12 cellular contexts compared by ENCODE assay signal in the genomic region with DNA sequence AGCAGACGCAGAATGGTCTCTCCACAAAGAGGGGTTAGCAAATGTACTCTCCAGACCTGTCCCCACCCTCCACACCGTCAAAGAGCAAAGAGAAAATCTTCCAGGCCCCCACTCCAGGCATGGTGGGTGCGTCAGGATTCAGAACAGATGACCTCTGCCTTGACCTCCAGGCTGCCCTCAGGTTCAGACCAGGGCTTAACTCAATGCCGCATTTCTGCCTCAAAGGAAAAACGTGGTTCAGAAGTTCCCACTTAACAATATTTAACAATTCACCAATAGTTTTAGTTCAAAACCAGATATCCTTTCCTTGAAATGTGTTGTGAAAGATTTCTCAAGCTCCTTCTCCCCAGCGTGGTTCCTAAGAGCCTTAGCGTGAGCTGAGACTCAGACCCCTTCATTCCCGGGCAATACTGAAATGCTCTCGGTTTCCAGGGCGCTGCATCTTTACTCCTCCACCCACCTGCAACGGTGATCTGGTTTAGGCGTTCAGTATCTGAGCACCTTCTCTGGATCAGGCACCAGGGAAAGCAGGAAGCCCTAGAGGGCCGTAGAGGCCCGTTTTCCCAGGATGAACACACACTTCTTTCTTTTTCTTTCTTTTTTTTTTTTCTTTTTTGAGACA. TPM values are rescaled to one million over a fixed set of nuclear protein-coding genes. Genes with fewer than 3 reads are reported as not detected.
DNase-seq lines count a peak whose midpoint lies in the region; ATAC-seq and TF ChIP-seq lines count a peak whose summit lies in the region.
"Had no signal": no experiment of that assay in that cellular context is flagged by ENCODE, and none has a peak within 500 bp of the region (broad histone marks: within the 10 kb centered on the region; RNA-seq: fewer than 3 reads in every experiment).

No MANE protein-coding gene starts in this region.

- H3K9me2 ChIP-seq in GM23338 (ENCODE audit: insufficient read depth) = no peaks in the 10 kb centered on the region

- H3K27ac ChIP-seq in GM23338 (ENCODE audit: low read depth) (peak overlapping the region; percentile 26; the same call in 1 of the 2 replicates), VCaP (peak overlapping the region; percentile 51)

- H3K4me3 ChIP-seq in GM23338 (peak overlapping the region; percentile 34; the same call in 1 of the 2 replicates), skeletal muscle satellite cell (ENCODE audit: low read length) (no peak overlapping the region)
- H3K4me3 ChIP-seq: mucosa of descending colon had no signal

- H3K27me3 ChIP-seq in GM23338 (ENCODE audit: insufficient read depth) (no peaks in the 10 kb centered on the region), skeletal muscle satellite cell (ENCODE audit: control insufficient read depth, insufficient read depth, low read length) (no peaks in the 10 kb centered on the region)

- 0 out of 2 replicates have a peak, but pooled peaks cover 3% of the 10 kb centered on the region for H3F3A ChIP-seq in GM23338 (replicated peaks; ENCODE audit: low read depth)

- H3K79me2 ChIP-seq in GM23338 (replicated peaks; ENCODE audit: insufficient read depth) = no peaks in the 10 kb centered on the region

- H3K27ac Mint-ChIP-seq in GM23338 = no peak overlapping the region
- H3K27ac Mint-ChIP-seq: activated CD8-positive, alpha-beta memory T cell treated with anti-CD3 and anti-CD28 coated beads, Interleukin-2, amount 10 ng/mL, durations not matched to agents 7 days and 5 days; effector memory CD8-positive, alpha-beta T cell had no signal

- no peaks in the 10 kb centered on the region for H3K36me3 ChIP-seq in GM23338 (ENCODE audit: insufficient read depth)
- no peaks in the 10 kb centered on the region for H3K36me3 ChIP-seq in skeletal muscle satellite cell (ENCODE audit: insufficient read depth, low read length)

- peak overlapping the region; percentile 96 for H2AFZ ChIP-seq in GM23338

- H3K27me3 Mint-ChIP-seq in GM23338 (ENCODE audit: insufficient read depth, low read depth, poor library complexity) = peaks cover 2% of the 10 kb centered on the region
- H3K27me3 Mint-ChIP-seq: CD8-positive, alpha-beta memory T cell; effector memory CD8-positive, alpha-beta T cell had no signal

- DNase-seq in GM23338 (ENCODE audit: low spot score) (peak; percentile 24), islet precursor cell (peak; percentile 54), NAMALWA (ENCODE audit: low spot score) (no peak), NCI-H1694 (lab: John Stamatoyannopoulos, UW) (no peak)
- no peak for DNase-seq in activated T-cell treated with anti-CD3 and anti-CD28 coated beads, Interleukin-2, amount 50 U/mL, for 48 hours

- ATAC-seq in GM23338 = peak; percentile 28
- ATAC-seq in HG03095 (IDR thresholded peaks at IDR 0.05; ENCODE audit: unreplicated experiment) = no peak

- H4K20me1 ChIP-seq in GM23338 (replicated peaks; ENCODE audit: insufficient read depth) = no peaks in the 10 kb centered on the region

- H3K4me2 ChIP-seq in GM23338 (peak overlapping the region; percentile 74), skeletal muscle satellite cell (ENCODE audit: low read length) (peak overlapping the region; percentile 5)

- no peaks in the 10 kb centered on the region for H3K36me3 Mint-ChIP-seq in GM23338 (ENCODE audit: low read depth)
- H3K36me3 Mint-ChIP-seq: activated CD8-positive, alpha-beta memory T cell treated with anti-CD3 and anti-CD28 coated beads, Interleukin-2, amount 10 ng/mL, durations not matched to agents 7 days and 5 days; CD8-positive, alpha-beta memory T cell had no signal

- no peak for TF ChIP-seq CTCF in GM23338 (conservative IDR thresholded peaks at IDR 0.05; ENCODE audit: low read depth in 2 of 2)
- TF ChIP-seq CTCF in VCaP (conservative IDR thresholded peaks at IDR 0.05) = no peak

- no peak overlapping the region; the same call in 2 of the 3 replicates for H3K4me3 Mint-ChIP-seq in GM23338
- H3K4me3 Mint-ChIP-seq: activated CD8-positive, alpha-beta memory T cell treated with anti-CD3 and anti-CD28 coated beads, Interleukin-2, amount 10 ng/mL, durations not matched to agents 7 days and 5 days; CD8-positive, alpha-beta memory T cell; effector memory CD8-positive, alpha-beta T cell had no signal

- H3K9me3 Mint-ChIP-seq in GM23338 = no peaks in the 10 kb centered on the region; the same call in 2 of the 3 replicates
- H3K9me3 Mint-ChIP-seq: CD8-positive, alpha-beta memory T cell; effector memory CD8-positive, alpha-beta T cell had no signal

- H3K4me1 ChIP-seq in GM23338 (ENCODE audit: insufficient read depth) (no peaks in the 10 kb centered on the region), skeletal muscle satellite cell (ENCODE audit: control insufficient read depth, insufficient read depth, low read length) (no peaks in the 10 kb centered on the region)

- peaks cover 5% of the 10 kb centered on the region; the same call in 2 of the 3 replicates for H3K4me1 Mint-ChIP-seq in GM23338

- H3K9me3 ChIP-seq in skeletal muscle satellite cell (replicated peaks; ENCODE audit: low read length) = no peaks in the 10 kb centered on the region
- H3K9me3 ChIP-seq: mucosa of descending colon had no signal

- no peak overlapping the region for H3K9ac ChIP-seq in skeletal muscle satellite cell (ENCODE audit: low read depth, low read length)

TF ChIP-seq in GM23338, 12 proteins besides CTCF, POLR2A, EP300 and RAD21 (continues in another document):
- no peak for TF ChIP-seq STAT1 (IDR thresholded peaks at IDR 0.05; ENCODE audit: unreplicated experiment)
- no peak for TF ChIP-seq CREB1 (CRISPR knock-in tag; IDR thresholded peaks at IDR 0.05; ENCODE audit: low read depth)
- no peak for TF ChIP-seq JUNB (IDR thresholded peaks at IDR 0.05; ENCODE audit: unreplicated experiment)
- TF ChIP-seq EZH2phosphoT487 (IDR thresholded peaks at IDR 0.05; ENCODE audit: unreplicated experiment) = no peak
- TF ChIP-seq ZNF462 (CRISPR knock-in tag; IDR thresholded peaks at IDR 0.05) = no peak
- no peak for TF ChIP-seq EZH2 (IDR thresholded peaks at IDR 0.05; ENCODE audit: low read depth, unreplicated experiment)

RNA-seq across cellular contexts. Expression of gene HSP90AA1, which starts 22.9 kb away (rescaled TPM):
- total RNA-seq in GM23338 (2014; rRNA removed; shearing (Covaris generic)) = 1,401 and 1,576 TPM in 2 replicates
- 1,677 and 2,107 TPM in 2 replicates for polyA plus RNA-seq in GM23338 (2016; fragmentation: Nextera tagmentation; extraction: Ambion mirVana)
- total RNA-seq in skeletal muscle satellite cell (2012; rRNA removed) = 439 and 496 TPM in 2 replicates

Comparison
In these comparisons a context has a peak if more than half of its experiments do, and no peak if none do; other contexts are left out.
1. DNase-seq: peak in GM23338 (single experiment) and islet precursor cell (single experiment); none in activated T-cell treated with anti-CD3 and anti-CD28 coated beads, Interleukin-2, amount 50 U/mL, for 48 hours (0 of 2), NAMALWA (single experiment) and NCI-H1694 (single experiment).